8 cellular contexts compared by ENCODE assay signal in the genomic region with DNA sequence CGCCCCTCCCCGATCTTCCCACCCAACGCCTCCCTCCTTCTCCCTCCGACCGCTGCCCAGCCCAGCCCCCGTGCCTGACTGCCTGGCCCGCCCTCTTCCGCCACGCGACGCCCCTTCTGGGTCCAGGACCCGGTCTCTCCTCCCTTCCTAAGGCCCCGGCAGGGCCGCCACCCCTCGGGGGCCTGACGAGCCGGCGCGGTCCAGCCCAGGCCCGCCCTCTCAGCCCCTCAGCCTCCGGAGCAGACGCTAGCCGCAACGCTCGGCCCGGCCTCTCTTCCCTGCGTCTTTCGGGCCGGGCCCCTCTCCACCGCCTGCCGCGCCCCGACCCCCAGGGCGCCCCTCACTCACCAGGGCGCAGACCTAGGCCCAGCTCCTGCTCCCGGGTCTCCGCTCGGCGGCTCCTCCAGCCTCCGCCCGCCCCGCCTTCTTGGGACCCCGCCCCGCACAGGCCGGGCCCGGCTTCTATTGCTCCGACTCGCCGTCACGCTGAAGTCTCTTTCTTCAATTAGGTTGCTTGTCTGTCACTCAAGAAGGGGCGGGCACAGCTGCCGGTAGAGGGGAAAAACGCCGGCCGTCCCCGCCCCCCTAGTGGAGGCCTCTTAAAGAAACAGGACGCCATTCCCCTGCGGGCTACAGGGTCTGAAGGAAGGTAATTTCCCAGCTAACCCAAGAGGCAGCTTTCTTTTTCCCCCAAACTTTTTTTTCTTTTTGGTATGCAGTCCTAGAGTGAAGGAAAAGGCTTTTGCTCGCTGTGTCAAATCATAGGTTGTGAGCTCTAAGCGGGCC. TPM values are rescaled to one million over a fixed set of nuclear protein-coding genes. Genes with fewer than 3 reads are reported as not detected.
DNase-seq lines count a peak whose midpoint lies in the region; ATAC-seq and TF ChIP-seq lines count a peak whose summit lies in the region.

A gene with protein sequence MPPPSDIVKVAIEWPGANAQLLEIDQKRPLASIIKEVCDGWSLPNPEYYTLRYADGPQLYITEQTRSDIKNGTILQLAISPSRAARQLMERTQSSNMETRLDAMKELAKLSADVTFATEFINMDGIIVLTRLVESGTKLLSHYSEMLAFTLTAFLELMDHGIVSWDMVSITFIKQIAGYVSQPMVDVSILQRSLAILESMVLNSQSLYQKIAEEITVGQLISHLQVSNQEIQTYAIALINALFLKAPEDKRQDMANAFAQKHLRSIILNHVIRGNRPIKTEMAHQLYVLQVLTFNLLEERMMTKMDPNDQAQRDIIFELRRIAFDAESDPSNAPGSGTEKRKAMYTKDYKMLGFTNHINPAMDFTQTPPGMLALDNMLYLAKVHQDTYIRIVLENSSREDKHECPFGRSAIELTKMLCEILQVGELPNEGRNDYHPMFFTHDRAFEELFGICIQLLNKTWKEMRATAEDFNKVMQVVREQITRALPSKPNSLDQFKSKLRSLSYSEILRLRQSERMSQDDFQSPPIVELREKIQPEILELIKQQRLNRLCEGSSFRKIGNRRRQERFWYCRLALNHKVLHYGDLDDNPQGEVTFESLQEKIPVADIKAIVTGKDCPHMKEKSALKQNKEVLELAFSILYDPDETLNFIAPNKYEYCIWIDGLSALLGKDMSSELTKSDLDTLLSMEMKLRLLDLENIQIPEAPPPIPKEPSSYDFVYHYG (minus strand): TSS at position 416 of the 786 bp plus-strand sequence. CDS start 12,133 bp downstream, outside the sequence.

- H3K4me3 Mint-ChIP-seq in activated B cell treated with CpG ODN at 0.5 μM for 24 hours: peak within 1 kb of the TSS; percentile 94

- intact Hi-C loops in activated B cell treated with CpG ODN at 0.5 μM for 24 hours (cut with micrococcal nuclease): loop anchor here (1.0 to 2.0 kb wide), 7 partner anchors 42 to 1043 kb away; a partner anchor contains a TSS

- H3K27me3 ChIP-seq in AG04450 (ENCODE audit: control insufficient read depth, insufficient read depth, low read length): peaks cover under 1% of the 10 kb centered on the region

- H3K9me3 Mint-ChIP-seq in activated B cell treated with CpG ODN at 0.5 μM for 24 hours: no peaks in the 10 kb centered on the region

- POLR2A ChIA-PET in AG04450 (lab: Yijun Ruan, JAX) (interaction anchor here (2.7 kb wide), 1 partner anchor 42 kb away, joined by 18 read pairs; no protein-coding TSS in a partner anchor), activated B cell treated with CpG ODN at 0.5 μM for 24 hours (lab: Charles Lee) (interaction anchor here (0.5 to 1.7 kb wide), 16 partner anchors 11 to 517 kb away, joined by 3 to 46 read pairs (median 4); no protein-coding TSS in a partner anchor)

- H3K4me1 Mint-ChIP-seq in activated B cell treated with CpG ODN at 0.5 μM for 24 hours: peaks cover 47% of the 10 kb centered on the region

- CTCF ChIA-PET in AG04450 (lab: Charles Lee): interaction anchor here (1.0 to 1.8 kb wide), 4 partner anchors 9 to 393 kb away, joined by 3 to 8 read pairs (median 4); no protein-coding TSS in a partner anchor
- CTCF ChIA-PET in activated B cell treated with CpG ODN at 0.5 μM for 24 hours (lab: Charles Lee): interaction anchor here (0.8 to 2.1 kb wide), 8 partner anchors 43 to 441 kb away, joined by 3 to 10 read pairs (median 4); no protein-coding TSS in a partner anchor

- no peak for TF ChIP-seq CTCF in AG04450 (IDR thresholded peaks at IDR 0.05; ENCODE audit: low read depth, low read length)
- no peak for TF ChIP-seq CTCF in activated B cell treated with CpG ODN at 0.5 μM for 24 hours (IDR thresholded peaks at IDR 0.05)

- H3K4me3 ChIP-seq in AG04450 (ENCODE audit: low read depth, low read length): peak within 1 kb of the TSS; percentile 80

- DNase-seq in AG04450 (ENCODE audit: low read depth, low spot score) (peak; percentile 90), NCI-H226 (peak; percentile 92), activated B cell treated with CpG ODN at 0.5 μM for 24 hours (peak; percentile 90), caudate nucleus (lab: John Stamatoyannopoulos, UW) (peak; percentile 47 to 99 (median 96)), iris pigment epithelial cell (ENCODE audit: low read depth) (peak; percentile 98)
- DNase-seq in stimulated activated CD4-positive, alpha-beta T cell treated with anti-CD3 and anti-CD28 coated beads, Interleukin-12 subunit alpha, Interleukin-12 subunit beta, amount 100 ng/mL, for 4 hours: peak; percentile 94

- ATAC-seq in GM18909 (IDR thresholded peaks at IDR 0.05; ENCODE audit: poor library complexity, unreplicated experiment) (peak; percentile 85), HG03175 (IDR thresholded peaks at IDR 0.05; ENCODE audit: unreplicated experiment) (peak; percentile 88), activated B cell treated with CpG ODN at 0.5 μM for 24 hours (ENCODE audit: low read depth) (peak; percentile 90)

- no peaks in the 10 kb centered on the region; the same call in 1 of the 2 replicates for H3K9me3 ChIP-seq in AG04450 (ENCODE audit: control insufficient read depth, insufficient read depth, low read length)

- no peaks in the 10 kb centered on the region for H3K27me3 Mint-ChIP-seq in activated B cell treated with CpG ODN at 0.5 μM for 24 hours

- peak within 1 kb of the TSS; percentile 88 for H3K27ac Mint-ChIP-seq in activated B cell treated with CpG ODN at 0.5 μM for 24 hours

- H3K36me3 Mint-ChIP-seq in activated B cell treated with CpG ODN at 0.5 μM for 24 hours (ENCODE audit: low read depth): peaks cover 8% of the 10 kb centered on the region

- H3K27ac ChIP-seq in AG04450 (ENCODE audit: low read depth, low read length) (peak within 1 kb of the TSS; percentile 70), caudate nucleus (ENCODE audit: low read depth, low read length) (peak within 1 kb of the TSS; percentile 92)

RNA-seq across cellular contexts. Expression of the gene that starts here (rescaled TPM):
- 34.4 and 39.2 TPM in 2 replicates for polyA plus RNA-seq in AG04450 (2011; rRNA removed)
- 51.9 and 70.9 TPM in 2 replicates for polyA minus RNA-seq in AG04450 (2011; rRNA and poly(A)+ RNA removed)
- total RNA-seq in activated B cell treated with CpG ODN at 0.5 μM for 24 hours: 39.0 and 45.6 TPM in 2 replicates

Comparison
In these comparisons a context has a peak if more than half of its experiments do, and no peak if none do; other contexts are left out.
1. Peak in every context shown above with its lines: DNase-seq, ATAC-seq, H3K4me3 ChIP-seq and H3K27ac ChIP-seq.